Comparison of ENCODE assay signal across 8 cellular contexts in genomic region chr20:2301164-2301622, GRCh38. TPM values are rescaled to one million over a fixed set of nuclear protein-coding genes. Genes with fewer than 3 reads are reported as not detected.
A peak's percentile ranks its signal among the peaks of the same experiment; 100 is the strongest.
DNase-seq lines count a peak whose midpoint lies in the region; ATAC-seq and TF ChIP-seq lines count a peak whose summit lies in the region.

No MANE protein-coding gene starts in this region.

- H3K4me1 ChIP-seq in esophagus (ENCODE audit: control insufficient read depth in 2 of 2, insufficient read depth in 2 of 2, low read length in 1 of 2), result peaks cover 0 to 9% of the 10 kb centered on the region in 2 donors
- peaks cover 2 to 45% (median 28%) of the 10 kb centered on the region in 6 donors for H3K4me1 ChIP-seq in spleen
- H3K4me1 ChIP-seq in BE2C, result no peaks in the 10 kb centered on the region

- no peak for TF ChIP-seq POLR2A in spleen (IDR thresholded peaks at IDR 0.05)

- H3K4me3 ChIP-seq in esophagus (ENCODE audit: low read depth in 1 of 2, low read length in 2 of 2), result no peak overlapping the region
- H3K4me3 ChIP-seq in spleen, result peak overlapping the region in 1 of 8 donors; percentile 59
- H3K4me3 ChIP-seq in BE2C (ENCODE audit: low read depth, low read length), result no peak overlapping the region

- H3K27me3 ChIP-seq in esophagus (ENCODE audit: control insufficient read depth in 1 of 2, insufficient read depth in 2 of 2, low read length in 2 of 2) (no peaks in the 10 kb centered on the region), spleen (replicated peaks in 1 of 7) (no peaks in the 10 kb centered on the region), BE2C (no peaks in the 10 kb centered on the region)

- H3K36me3 ChIP-seq in esophagus (ENCODE audit: control insufficient read depth in 2 of 2, insufficient read depth in 2 of 2, low read length in 1 of 2) (no peaks in the 10 kb centered on the region), spleen (no peaks in the 10 kb centered on the region), BE2C (no peaks in the 10 kb centered on the region)

- WGBS in esophagus, 2 donors, result 53 to 55% methylated on average over 5 of the region's 5 CpGs
- WGBS in spleen, 5 donors, result 16 to 28% (median 17%) methylated on average over 5 of the region's 5 CpGs

- H3K9me3 ChIP-seq in esophagus (ENCODE audit: control insufficient read depth in 2 of 2, insufficient read depth in 1 of 2, low read depth in 1 of 2, low read length in 1 of 2) (peaks cover 0 to 2% of the 10 kb centered on the region in 2 donors), spleen (no peaks in the 10 kb centered on the region), BE2C (no peaks in the 10 kb centered on the region)

- intact Hi-C loops in spleen (cut with DNase I; ENCODE audit: low total_unique reads), result no loop called here

- TF ChIP-seq CTCF in spleen (IDR thresholded peaks at IDR 0.05 in 8 of 11, conservative IDR thresholded peaks at IDR 0.05 in 3 of 11), result no peak
- TF ChIP-seq CTCF in BE2C (IDR thresholded peaks at IDR 0.05; ENCODE audit: low read depth, low read length), result no peak

- peak overlapping the region; percentile 3 to 58 for H3K27ac ChIP-seq in esophagus (ENCODE audit: low read depth in 2 of 2, low read length in 1 of 2)
- H3K27ac ChIP-seq in spleen, result peak overlapping the region in 7 of 8 donors; percentile 77 to 93 (median 85)

- peak; percentile 71 for DNase-seq in Ammon's horn (ENCODE audit: low spot score)
- peak; percentile 5 for DNase-seq in LHCN-M2 (ENCODE audit: low read depth)
- DNase-seq in spleen, result peak; percentile 88
- no peak for DNase-seq in BE2C

- peak; percentile 89 for ATAC-seq in GM21447 (IDR thresholded peaks at IDR 0.05; ENCODE audit: unreplicated experiment)
- no peak for ATAC-seq in HG03045 (IDR thresholded peaks at IDR 0.05; ENCODE audit: unreplicated experiment)
- ATAC-seq in HG02588 (IDR thresholded peaks at IDR 0.05; ENCODE audit: unreplicated experiment), result no peak

RNA-seq across cellular contexts. Expression of gene TGM3, which starts 5.4 kb away (rescaled TPM):
- total RNA-seq in LHCN-M2 (2014; rRNA removed) (not detected in 2 replicates), spleen (under 1 TPM in 4 of 7 donors, not detected in 3; 0.40 to 0.57 (median 0.50) TPM)
- not detected for polyA plus RNA-seq in LHCN-M2 (2012)
- polyA plus RNA-seq in esophagus (1,000 to 10,000 TPM; 1,528 to 2,175 TPM), spleen (under 1 TPM; 0.09 to 0.64 (median 0.33) TPM)
- not detected for polyA plus RNA-seq in BE2C (2012; ENCODE audit: insufficient read depth, insufficient read length, low read depth)
